Comparison of ENCODE assay signal across 31 cellular contexts in the genomic region with DNA sequence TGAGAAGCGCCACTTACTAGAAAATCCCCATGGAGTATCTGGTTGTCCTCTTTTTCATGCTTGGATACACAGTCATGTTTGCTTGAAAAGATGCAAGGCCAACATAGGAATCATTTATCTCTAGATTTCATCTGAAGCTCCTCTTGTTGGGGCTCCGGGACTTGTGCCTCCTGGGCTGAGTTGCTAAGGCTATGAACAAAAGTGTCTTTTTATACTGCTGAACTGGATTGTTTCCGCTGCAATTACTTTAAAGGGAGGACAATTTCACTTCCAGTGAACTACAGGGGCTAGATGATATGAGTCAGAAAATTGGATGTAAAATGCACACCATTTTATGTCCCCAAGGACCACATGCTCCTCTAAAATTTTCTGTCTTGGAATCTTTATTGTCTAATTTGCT.
"Had no signal": no experiment of that assay in that cellular context is flagged by ENCODE, and none has a peak within 500 bp of the region (broad histone marks: within the 10 kb centered on the region; RNA-seq: fewer than 3 reads in every experiment).

No MANE protein-coding gene starts in this region.

- H3K9me3 Mint-ChIP-seq: activated CD4-positive, alpha-beta memory T cell treated with anti-CD3 and anti-CD28 coated beads for 36 hours; activated CD4-positive, alpha-beta T cell treated with anti-CD3 and anti-CD28 coated beads, Interleukin-2, amount 10 ng/mL, durations not matched to agents 24 days and 14 days; activated T-cell treated with anti-CD3 and anti-CD28 coated beads, Interleukin-2, amount 50 U/mL, for 24 hours; dendritic cell treated with granulocyte-macrophage colony-stimulating factor and Interleukin-4, amounts not matched to agents 40 ng/mL and 50 ng/mL, for 4 days had no signal

- ATAC-seq: activated CD4-positive, alpha-beta T cell treated with anti-CD3 and anti-CD28 coated beads for 36 hours; activated CD8-positive, alpha-beta memory T cell treated with anti-CD3 and anti-CD28 coated beads, Interleukin-2, amount 10 ng/mL, durations not matched to agents 7 days and 5 days; activated CD8-positive, alpha-beta T cell treated with anti-CD3 and anti-CD28 coated beads, Interleukin-2, amount 10 ng/mL, durations not matched to agents 7 days and 5 days; activated T-cell treated with anti-CD3 and anti-CD28 coated beads, Interleukin-2, amount 50 U/mL, for 72 hours; foreskin keratinocyte; gastroesophageal sphincter; heart right ventricle had no signal

- H3K27me3 ChIP-seq: brain microvascular endothelial cell, esophagus muscularis mucosa, foreskin keratinocyte, gastroesophageal sphincter had no signal

- H3K4me3 Mint-ChIP-seq: activated CD4-positive, alpha-beta memory T cell treated with anti-CD3 and anti-CD28 coated beads for 36 hours; activated CD4-positive, alpha-beta T cell treated with anti-CD3 and anti-CD28 coated beads for 36 hours; activated CD4-positive, alpha-beta T cell treated with anti-CD3 and anti-CD28 coated beads, Interleukin-2, amount 10 ng/mL, durations not matched to agents 24 days and 14 days; activated CD8-positive, alpha-beta memory T cell treated with anti-CD3 and anti-CD28 coated beads, Interleukin-2, amount 10 ng/mL, durations not matched to agents 7 days and 5 days; activated CD8-positive, alpha-beta T cell treated with anti-CD3 and anti-CD28 coated beads, Interleukin-2, amount 10 ng/mL, durations not matched to agents 7 days and 5 days; activated naive CD8-positive, alpha-beta T cell; activated T-cell treated with anti-CD3 and anti-CD28 coated beads, Interleukin-2, amount 50 U/mL, for 24 hours; activated T-cell treated with anti-CD3 and anti-CD28 coated beads, Interleukin-2, amount 50 U/mL, for 72 hours; central memory CD8-positive, alpha-beta T cell; dendritic cell treated with granulocyte-macrophage colony-stimulating factor and Interleukin-4, amounts not matched to agents 40 ng/mL and 50 ng/mL, for 4 days; endodermal cell had no signal

- DNase-seq: activated CD4-positive, alpha-beta memory T cell treated with anti-CD3 and anti-CD28 coated beads for 36 hours; activated CD4-positive, alpha-beta T cell treated with anti-CD3 and anti-CD28 coated beads for 36 hours; activated CD4-positive, alpha-beta T cell treated with anti-CD3 and anti-CD28 coated beads, Interleukin-2, amount 10 ng/mL, durations not matched to agents 24 days and 14 days; activated CD4-positive, CD25-positive, alpha-beta regulatory T cell; activated CD4-positive, CD25-positive, alpha-beta regulatory T cell treated with anti-CD3 and anti-CD28 coated beads, Interleukin-2, amount 50 U/mL, for 72 hours; activated CD8-positive, alpha-beta memory T cell treated with anti-CD3 and anti-CD28 coated beads, Interleukin-2, amount 10 ng/mL, durations not matched to agents 7 days and 5 days; activated CD8-positive, alpha-beta memory T cell treated with anti-CD3 and anti-CD28 coated beads, Interleukin-2, amount 50 U/mL, for 4 hours; activated CD8-positive, alpha-beta T cell treated with anti-CD3 and anti-CD28 coated beads, Interleukin-2, amount 10 ng/mL, durations not matched to agents 7 days and 5 days; activated effector memory CD4-positive, alpha-beta T cell treated with Interleukin-2 at 50 U/mL for 16 hours; activated gamma-delta T cell treated with Interleukin-2 at 50 U/mL for 16 hours; activated naive CD4-positive, alpha-beta T cell treated with anti-CD3 and anti-CD28 coated beads, Interleukin-2, amount 50 U/mL, for 16 hours; activated naive CD4-positive, alpha-beta T cell treated with Interleukin-2 at 50 U/mL for 16 hours; activated T-cell treated with anti-CD3 and anti-CD28 coated beads for 4 hours; activated T-cell treated with anti-CD3 and anti-CD28 coated beads, Interleukin-2, amount 50 U/mL, for 24 hours; activated T-cell treated with anti-CD3 and anti-CD28 coated beads, Interleukin-2, amount 50 U/mL, for 72 hours; amniotic stem cell; anterior cingulate cortex; brain microvascular endothelial cell; dorsolateral prefrontal cortex; effector memory CD4-positive, alpha-beta T cell; endodermal cell; erythroblast; foreskin keratinocyte; heart right ventricle; T-helper 2 cell had no signal

- H3K36me3 ChIP-seq: brain microvascular endothelial cell, esophagus muscularis mucosa, gastroesophageal sphincter, heart right ventricle had no signal

- H3K27me3 Mint-ChIP-seq: activated CD4-positive, alpha-beta T cell treated with anti-CD3 and anti-CD28 coated beads, Interleukin-2, amount 10 ng/mL, durations not matched to agents 24 days and 14 days; activated CD8-positive, alpha-beta memory T cell treated with anti-CD3 and anti-CD28 coated beads, Interleukin-2, amount 10 ng/mL, durations not matched to agents 7 days and 5 days; activated T-cell treated with anti-CD3 and anti-CD28 coated beads, Interleukin-2, amount 50 U/mL, for 24 hours; central memory CD8-positive, alpha-beta T cell; dendritic cell treated with granulocyte-macrophage colony-stimulating factor and Interleukin-4, amounts not matched to agents 40 ng/mL and 50 ng/mL, for 4 days had no signal

- H3K4me1 Mint-ChIP-seq: activated CD4-positive, alpha-beta T cell treated with anti-CD3 and anti-CD28 coated beads for 36 hours; activated CD4-positive, alpha-beta T cell treated with anti-CD3 and anti-CD28 coated beads, Interleukin-2, amount 10 ng/mL, durations not matched to agents 24 days and 14 days; activated CD8-positive, alpha-beta memory T cell treated with anti-CD3 and anti-CD28 coated beads, Interleukin-2, amount 10 ng/mL, durations not matched to agents 7 days and 5 days; central memory CD8-positive, alpha-beta T cell; endodermal cell had no signal

- H3K27ac Mint-ChIP-seq: activated CD4-positive, alpha-beta memory T cell treated with anti-CD3 and anti-CD28 coated beads for 36 hours; activated CD4-positive, alpha-beta T cell treated with anti-CD3 and anti-CD28 coated beads for 36 hours; activated CD4-positive, alpha-beta T cell treated with anti-CD3 and anti-CD28 coated beads, Interleukin-2, amount 10 ng/mL, durations not matched to agents 24 days and 14 days; activated CD8-positive, alpha-beta memory T cell treated with anti-CD3 and anti-CD28 coated beads, Interleukin-2, amount 10 ng/mL, durations not matched to agents 7 days and 5 days; activated CD8-positive, alpha-beta T cell treated with anti-CD3 and anti-CD28 coated beads, Interleukin-2, amount 10 ng/mL, durations not matched to agents 7 days and 5 days; activated naive CD8-positive, alpha-beta T cell; activated T-cell treated with anti-CD3 and anti-CD28 coated beads, Interleukin-2, amount 50 U/mL, for 24 hours; activated T-cell treated with anti-CD3 and anti-CD28 coated beads, Interleukin-2, amount 50 U/mL, for 72 hours; dendritic cell treated with granulocyte-macrophage colony-stimulating factor and Interleukin-4, amounts not matched to agents 40 ng/mL and 50 ng/mL, for 4 days; endodermal cell had no signal

- H3K9me3 ChIP-seq: esophagus muscularis mucosa, gastroesophageal sphincter, heart right ventricle had no signal

- H3K27ac ChIP-seq: brain microvascular endothelial cell, coronary artery, dorsolateral prefrontal cortex, esophagus muscularis mucosa, foreskin keratinocyte, gastroesophageal sphincter, heart right ventricle had no signal

- H3K36me3 Mint-ChIP-seq: activated CD4-positive, alpha-beta memory T cell treated with anti-CD3 and anti-CD28 coated beads for 36 hours; activated CD8-positive, alpha-beta memory T cell treated with anti-CD3 and anti-CD28 coated beads, Interleukin-2, amount 10 ng/mL, durations not matched to agents 7 days and 5 days; activated naive CD8-positive, alpha-beta T cell had no signal

- H3K4me1 ChIP-seq: esophagus muscularis mucosa, foreskin keratinocyte, gastroesophageal sphincter, heart right ventricle had no signal

- H3K4me3 ChIP-seq: coronary artery, dorsolateral prefrontal cortex, esophagus muscularis mucosa, gastroesophageal sphincter, heart right ventricle had no signal
